In the genomic region with DNA sequence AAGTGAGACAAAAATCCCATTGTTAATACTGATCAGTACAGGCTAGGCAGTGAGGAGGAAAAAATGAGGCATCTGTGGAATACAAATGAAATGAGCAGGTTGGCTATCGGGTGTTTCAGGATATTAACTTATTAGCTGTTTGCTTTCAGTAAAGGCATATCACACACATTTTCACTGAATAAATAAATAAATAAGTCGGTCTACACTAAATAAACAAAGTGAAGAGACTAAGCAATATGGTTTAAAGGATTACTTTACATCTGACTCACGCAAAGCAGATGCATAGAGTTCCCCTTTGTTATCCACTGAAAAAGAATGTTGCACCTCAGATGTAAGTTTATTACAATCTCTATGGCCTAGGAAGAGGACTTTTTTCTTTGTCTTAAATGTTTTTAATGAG, we compare ENCODE assay signal across 22 cellular contexts. TPM values are rescaled to one million over a fixed set of nuclear protein-coding genes. Genes with fewer than 3 reads are reported as not detected.
A peak's percentile ranks its signal among the peaks of the same experiment; 100 is the strongest.
DNase-seq lines count a peak whose midpoint lies in the region; ATAC-seq and TF ChIP-seq lines count a peak whose summit lies in the region.
"Had no signal": no experiment of that assay in that cellular context is flagged by ENCODE, and none has a peak within 500 bp of the region (broad histone marks: within the 10 kb centered on the region; RNA-seq: fewer than 3 reads in every experiment).

No MANE protein-coding gene starts in this region.

- H3K27me3 Mint-ChIP-seq in effector memory CD8-positive, alpha-beta T cell = no peaks in the 10 kb centered on the region
- H3K27me3 Mint-ChIP-seq: CD4-positive, alpha-beta memory T cell had no signal

- TF ChIP-seq CTCF in AG04450 (IDR thresholded peaks at IDR 0.05; ENCODE audit: low read depth, low read length) (no peak), HFF-Myc (IDR thresholded peaks at IDR 0.05; ENCODE audit: low read depth, low read length, missing control alignments) (no peak), foreskin keratinocyte (conservative IDR thresholded peaks at IDR 0.05) (no peak)

- no peaks in the 10 kb centered on the region for H3K9me3 ChIP-seq in AG04450 (ENCODE audit: control insufficient read depth, insufficient read depth, low read length)
- H3K9me3 ChIP-seq: gastroesophageal sphincter had no signal

- ATAC-seq in foreskin keratinocyte = peak; percentile 79
- ATAC-seq in effector memory CD8-positive, alpha-beta T cell (replicated peaks) = no peak
- no peak for ATAC-seq in left ventricle myocardium superior
- ATAC-seq: gastroesophageal sphincter, sciatic nerve had no signal

- POLR2A ChIA-PET in AG04450 (lab: Yijun Ruan, JAX) = no interaction called here

- intact Hi-C loops in left ventricle myocardium superior (cut with micrococcal nuclease) = no loop called here

- H3K27ac ChIP-seq in AG04450 (ENCODE audit: low read depth, low read length) = no peak overlapping the region
- H3K27ac ChIP-seq in foreskin keratinocyte = no peak overlapping the region
- H3K27ac ChIP-seq: cardiac muscle cell, gastroesophageal sphincter had no signal

- no peaks in the 10 kb centered on the region for H3K36me3 Mint-ChIP-seq in effector memory CD8-positive, alpha-beta T cell (ENCODE audit: insufficient read depth)
- H3K36me3 Mint-ChIP-seq: CD4-positive, alpha-beta memory T cell had no signal

- no peaks in the 10 kb centered on the region for H3K4me1 Mint-ChIP-seq in effector memory CD8-positive, alpha-beta T cell (ENCODE audit: low read depth in 2 of 2)

- CTCF ChIA-PET in AG04450 (lab: Charles Lee) = interaction anchor here (0.7 kb wide), 1 partner anchor 821 kb away, joined by 7 read pairs; no protein-coding TSS in a partner anchor

- H3K27ac Mint-ChIP-seq in effector memory CD8-positive, alpha-beta T cell = no peak overlapping the region
- H3K27ac Mint-ChIP-seq: CD4-positive, alpha-beta memory T cell had no signal

- H3K4me3 Mint-ChIP-seq in effector memory CD8-positive, alpha-beta T cell = no peak overlapping the region
- H3K4me3 Mint-ChIP-seq: CD4-positive, alpha-beta memory T cell had no signal

- H3K4me3 ChIP-seq in AG04450 (ENCODE audit: low read depth, low read length) (no peak overlapping the region), HFF-Myc (replicated peaks; ENCODE audit: low read depth, low read length) (no peak overlapping the region), H7 (ENCODE audit: insufficient read depth, low read depth, low read length) (no peak overlapping the region)
- H3K4me3 ChIP-seq: cardiac muscle cell, gastroesophageal sphincter, lung had no signal

- H3K9me3 Mint-ChIP-seq in effector memory CD8-positive, alpha-beta T cell = peaks cover 0 to 3% of the 10 kb centered on the region in 2 donors
- H3K9me3 Mint-ChIP-seq: neural crest cell had no signal

- peak; percentile 36 for DNase-seq in AG04450 (ENCODE audit: low read depth, low spot score)
- DNase-seq in HFF-Myc (ENCODE audit: extremely low read depth, low read depth) = peak; percentile 32
- DNase-seq in SW480 (ENCODE audit: low spot score) = peak; percentile 90
- DNase-seq in foreskin keratinocyte = peak in 1 of 2 donors; percentile 61
- DNase-seq in stimulated activated CD4-positive, alpha-beta T cell treated with anti-CD3 and anti-CD28 coated beads, Interleukin-4, amount 100 ng/mL, for 24 hours = no peak
- no peak for DNase-seq in effector memory CD8-positive, alpha-beta T cell
- DNase-seq in H7 = no peak
- no peak for DNase-seq in left ventricle myocardium superior
- DNase-seq: activated CD4-positive, alpha-beta T cell treated with anti-CD3 and anti-CD28 coated beads, Interleukin-2, amount 50 U/mL, for 1 hour; activated naive CD4-positive, alpha-beta T cell treated with anti-CD3 and anti-CD28 coated beads, Interleukin-2, amount 50 U/mL, for 16 hours; activated T-cell treated with anti-CD3 and anti-CD28 coated beads for 4 hours; CD4-positive, alpha-beta memory T cell; effector memory CD4-positive, alpha-beta T cell; GDM1; KBM-7; NCI-H1105 treated with DMSO at 0.1 percent for 48 hours; NCI-H2227 treated with DMSO at 0.1 percent for 48 hours had no signal

- peaks cover 3% of the 10 kb centered on the region for H3K4me1 ChIP-seq in foreskin keratinocyte

- no peaks in the 10 kb centered on the region for H3K27me3 ChIP-seq in AG04450 (ENCODE audit: control insufficient read depth, insufficient read depth, low read length)
- no peaks in the 10 kb centered on the region for H3K27me3 ChIP-seq in foreskin keratinocyte
- H3K27me3 ChIP-seq in H7 (ENCODE audit: control insufficient read depth, insufficient read depth, low read length) = no peaks in the 10 kb centered on the region
- H3K27me3 ChIP-seq: cardiac muscle cell, gastroesophageal sphincter had no signal

- H3K36me3 ChIP-seq in H7 (replicated peaks; ENCODE audit: control insufficient read depth, insufficient read depth, low read length) = no peaks in the 10 kb centered on the region
- H3K36me3 ChIP-seq: cardiac muscle cell, gastroesophageal sphincter had no signal

RNA-seq across cellular contexts. Expression of a gene that starts 6.3 kb away (rescaled TPM):
- polyA plus RNA-seq in AG04450 (2011; rRNA removed) (61.9 and 80.2 TPM in 2 replicates), foreskin keratinocyte (0.66 and 1.0 TPM in 2 replicates)
- polyA minus RNA-seq in AG04450 (2011; rRNA and poly(A)+ RNA removed) = 69.2 and 114 TPM in 2 replicates
- total RNA-seq in foreskin keratinocyte (3.2 and 4.6 TPM in 2 replicates), left ventricle myocardium superior (1.2 TPM)
- total RNA-seq in H7 (2014; rRNA removed; shearing (Covaris generic)) = 22.1 and 25.7 TPM in 2 replicates

Comparison
In these comparisons a context has a peak if more than half of its experiments do, and no peak if none do; other contexts are left out.
1. DNase-seq: peak in AG04450 (single experiment), HFF-Myc (single experiment) and SW480 (single experiment); none in stimulated activated CD4-positive, alpha-beta T cell treated with anti-CD3 and anti-CD28 coated beads, Interleukin-4, amount 100 ng/mL, for 24 hours (single experiment), effector memory CD8-positive, alpha-beta T cell (0 of 3), H7 (single experiment) and left ventricle myocardium superior (single experiment).